In the genomic region with DNA sequence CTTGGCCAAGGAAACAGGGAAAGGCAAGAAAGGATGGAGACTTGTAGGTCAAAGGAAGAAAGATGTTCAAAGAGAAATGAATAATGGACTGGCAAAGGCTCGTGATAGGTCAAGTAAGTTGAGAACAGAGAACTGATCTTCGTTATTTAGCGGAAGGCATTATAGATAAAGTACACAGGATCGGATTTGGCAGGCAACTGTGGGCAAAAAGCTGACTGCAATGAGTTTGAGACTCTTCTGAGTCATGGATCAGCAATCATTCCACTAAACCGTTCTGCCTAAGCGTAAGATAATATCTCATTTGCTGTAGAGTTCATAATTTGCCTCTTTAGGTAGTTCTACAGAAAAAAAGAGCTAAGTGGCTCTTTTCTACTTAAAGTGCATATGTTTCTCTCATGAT, we compare ENCODE assay signal across 25 cellular contexts. TPM values are rescaled to one million over a fixed set of nuclear protein-coding genes. Genes with fewer than 3 reads are reported as not detected.
"Had no signal": no experiment of that assay in that cellular context is flagged by ENCODE, and none has a peak within 500 bp of the region (broad histone marks: within the 10 kb centered on the region; RNA-seq: fewer than 3 reads in every experiment).

No MANE protein-coding gene starts in this region.

- H3K4me1 ChIP-seq: SJCRH30 had no signal

- DNase-seq: IMR-90, Karpas-422, KG1, MG63, NCI-H1092, NCI-H1105 treated with DMSO at 0.1 percent for 48 hours, NCI-H1417 treated with DMSO at 0.1 percent for 48 hours, NCI-H146, NCI-H1694 treated with DMSO at 0.1 percent for 48 hours, NCI-H1930, NCI-H2081, NCI-H2107, NCI-H2227 treated with DMSO at 0.1 percent for 48 hours, NCI-H526, NCI-H82, SHP77 treated with DMSO at 0.1 percent for 48 hours, SJCRH30, SW 1271, T-helper 1 cell, T-helper 17 cell had no signal

- H3K36me3 ChIP-seq: MG63, SJCRH30 had no signal

- H3K4me3 ChIP-seq: MG63, SJCRH30 had no signal

- H3K27me3 ChIP-seq: MG63, SJCRH30 had no signal

- H3K27ac ChIP-seq: SJCRH30 had no signal

- FAIRE-seq: HepG2 had no signal

- H3K9me3 ChIP-seq: MG63, SJCRH30 had no signal

RNA-seq across cellular contexts. Expression of gene KRTAP21-3, which starts 34.1 kb away (rescaled TPM):
- total RNA-seq: HepG2, HT1080, IMR-90, NCI-H460, Right ventricle myocardium inferior, RPMI7951, SJCRH30, T-helper 17 cell had no signal
- polyA plus RNA-seq: HepG2, IMR-90 had no signal

RNA-seq across cellular contexts. Expression of gene KRTAP20-3, which starts 41.8 kb away (rescaled TPM):
- total RNA-seq: HepG2, HT1080, IMR-90, NCI-H460, Right ventricle myocardium inferior, RPMI7951, SJCRH30, T-helper 17 cell had no signal
- polyA plus RNA-seq: HepG2, IMR-90 had no signal

RNA-seq across cellular contexts. Expression of gene KRTAP20-2, which starts 49.5 kb away (rescaled TPM):
- total RNA-seq: HepG2, HT1080, IMR-90, NCI-H460, Right ventricle myocardium inferior, RPMI7951, SJCRH30, T-helper 17 cell had no signal
- polyA plus RNA-seq: HepG2, IMR-90 had no signal
